ENCODE assay signal across 12 cellular contexts in the genomic region with DNA sequence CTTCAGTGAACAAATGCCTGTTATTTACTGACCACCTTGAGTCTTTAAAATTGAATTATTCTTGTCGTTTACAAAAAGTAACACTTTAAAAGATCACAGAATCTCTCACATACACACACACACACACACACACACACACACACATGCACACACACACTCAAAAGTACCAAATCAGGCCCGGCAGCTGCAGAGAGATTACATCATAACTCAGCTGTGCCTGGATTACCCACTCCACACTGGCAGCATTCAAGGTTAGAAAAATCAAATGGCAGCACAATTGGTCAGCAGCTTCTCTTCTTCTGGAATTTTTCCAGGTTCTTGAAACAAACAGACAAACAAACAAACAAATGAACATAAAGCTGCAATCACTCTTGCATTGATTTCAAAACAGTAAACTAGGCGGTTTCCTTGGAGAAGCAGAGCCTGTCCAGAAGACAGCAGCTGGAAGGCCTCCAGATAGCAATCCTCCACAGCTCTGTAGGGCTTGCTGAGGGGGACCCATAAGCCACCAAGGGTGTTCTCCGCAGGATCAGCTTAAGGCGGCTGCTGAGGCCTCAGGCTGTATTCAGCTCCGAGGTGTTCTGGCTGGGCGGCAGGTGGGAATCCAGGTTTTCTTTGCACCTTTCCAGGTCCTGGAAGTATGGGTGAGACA. TPM values are rescaled to one million over a fixed set of nuclear protein-coding genes. Genes with fewer than 3 reads are reported as not detected.
DNase-seq lines count a peak whose midpoint lies in the region; ATAC-seq and TF ChIP-seq lines count a peak whose summit lies in the region.
"Had no signal": no experiment of that assay in that cellular context is flagged by ENCODE, and none has a peak within 500 bp of the region (broad histone marks: within the 10 kb centered on the region; RNA-seq: fewer than 3 reads in every experiment).

No MANE protein-coding gene starts in this region.

- no peaks in the 10 kb centered on the region for H3K27me3 Mint-ChIP-seq in activated CD8-positive, alpha-beta T cell treated with anti-CD3 and anti-CD28 coated beads for 36 hours

- no peak overlapping the region for H3K4me3 Mint-ChIP-seq in activated CD8-positive, alpha-beta T cell treated with anti-CD3 and anti-CD28 coated beads for 36 hours

- peak overlapping the region; percentile 35 for H3K27ac ChIP-seq in KOPT-K1 (ENCODE audit: low read depth, low read length, poor library complexity, severe bottlenecking)

- H3K4me3 ChIP-seq in AG09309 (ENCODE audit: control insufficient read depth, low read depth, low read length) = no peak overlapping the region
- H3K4me3 ChIP-seq: tibial artery had no signal

- peaks cover 22% of the 10 kb centered on the region for H3K4me1 Mint-ChIP-seq in activated CD8-positive, alpha-beta T cell treated with anti-CD3 and anti-CD28 coated beads for 36 hours (ENCODE audit: low read depth)

- intact Hi-C loops in activated CD8-positive, alpha-beta T cell treated with anti-CD3 and anti-CD28 coated beads for 36 hours (cut with micrococcal nuclease) = no loop called here

- peaks cover 100% of the 10 kb centered on the region for H3K36me3 ChIP-seq in KOPT-K1 (ENCODE audit: insufficient read depth, low read length)

- H3K36me3 Mint-ChIP-seq in activated CD8-positive, alpha-beta T cell treated with anti-CD3 and anti-CD28 coated beads for 36 hours (ENCODE audit: low read depth) = peaks cover 49% of the 10 kb centered on the region

- H3K9me3 ChIP-seq in KOPT-K1 (ENCODE audit: insufficient read depth, low read length, poor library complexity, severe bottlenecking) = no peaks in the 10 kb centered on the region
- H3K9me3 ChIP-seq: tibial artery had no signal

- CTCF ChIA-PET in activated CD8-positive, alpha-beta T cell treated with anti-CD3 and anti-CD28 coated beads for 36 hours (lab: Charles Lee) = interaction anchor here (0.7 to 1.1 kb wide), 5 partner anchors 23 to 270 kb away, joined by 3 to 4 read pairs (median 3); no protein-coding TSS in a partner anchor

- no peaks in the 10 kb centered on the region for H3K9me3 Mint-ChIP-seq in activated CD8-positive, alpha-beta T cell treated with anti-CD3 and anti-CD28 coated beads for 36 hours

- DNase-seq in AG09309 (ENCODE audit: low read depth) = peak; percentile 17
- peak; percentile 71 for DNase-seq in amniotic epithelial cell (ENCODE audit: low read depth)
- DNase-seq in hypothalamus (lab: John Stamatoyannopoulos, UW) = peak in 41 of 51 donors; percentile 3 to 88 (median 48)
- no peak for DNase-seq in central memory CD4-positive, alpha-beta T cell
- DNase-seq in stimulated activated CD8-positive, alpha-beta memory T cell treated with anti-CD3 and anti-CD28 coated beads, Interleukin-4, amount 100 ng/mL, for 48 hours = no peak
- no peak for DNase-seq in GM13976 (ENCODE audit: low spot score)
- DNase-seq in activated CD8-positive, alpha-beta T cell treated with anti-CD3 and anti-CD28 coated beads for 36 hours = no peak
- DNase-seq: Calu3; effector CD8-positive, alpha-beta T cell; Kasumi-1; tibial artery had no signal

- H3K27ac Mint-ChIP-seq in activated CD8-positive, alpha-beta T cell treated with anti-CD3 and anti-CD28 coated beads for 36 hours = no peak overlapping the region

- ATAC-seq in activated CD8-positive, alpha-beta T cell treated with anti-CD3 and anti-CD28 coated beads for 36 hours = no peak

- TF ChIP-seq CTCF in AG09309 (IDR thresholded peaks at IDR 0.05; ENCODE audit: control insufficient read depth, insufficient read depth, low read depth, low read length, missing control alignments) (no peak), GM13976 (IDR thresholded peaks at IDR 0.05; ENCODE audit: borderline replicate concordance, control extremely low read depth, extremely low read depth, insufficient read depth, missing control alignments) (no peak)
- TF ChIP-seq CTCF in activated CD8-positive, alpha-beta T cell treated with anti-CD3 and anti-CD28 coated beads for 36 hours (IDR thresholded peaks at IDR 0.05) = no peak

- POLR2A ChIA-PET in activated CD8-positive, alpha-beta T cell treated with anti-CD3 and anti-CD28 coated beads for 36 hours (lab: Charles Lee) = interaction anchor here (0.6 to 2.1 kb wide), 2 partner anchors 10 to 217 kb away, joined by 3 to 9 read pairs; no protein-coding TSS in a partner anchor

- in situ Hi-C loops in GM13976 (cut with MboI; ENCODE audit: low sequenced_read_pairs, unreplicated experiment) = no loop called here

RNA-seq across cellular contexts. Expression of a gene that starts 24.5 kb away (rescaled TPM):
- 10 to 100 TPM; 27.9 to 30.3 TPM for total RNA-seq in activated CD8-positive, alpha-beta T cell treated with anti-CD3 and anti-CD28 coated beads for 36 hours

Comparison
In these comparisons a context has a peak if more than half of its experiments do, and no peak if none do; other contexts are left out.
1. DNase-seq: peak in AG09309 (single experiment), amniotic epithelial cell (single experiment) and hypothalamus (41 of 51); none in central memory CD4-positive, alpha-beta T cell (single experiment), stimulated activated CD8-positive, alpha-beta memory T cell treated with anti-CD3 and anti-CD28 coated beads, Interleukin-4, amount 100 ng/mL, for 48 hours (single experiment), GM13976 (single experiment) and activated CD8-positive, alpha-beta T cell treated with anti-CD3 and anti-CD28 coated beads for 36 hours (single experiment).